Comparison of ENCODE assay signal across 1 cellular context in genomic region chr11:65653229-65654225, GRCh38.
TF ChIP-seq lines count a peak whose summit lies in the region.

No MANE protein-coding gene starts in this region.

TF ChIP-seq in HepG2, 621 proteins besides CTCF, POLR2A, EP300 and RAD21 (continued from another document and continues in another):
- no peak for TF ChIP-seq ZNF704 (CRISPR knock-in tag; IDR thresholded peaks at IDR 0.05; ENCODE audit: borderline replicate concordance)
- no peak for TF ChIP-seq MLLT10 (CRISPR knock-in tag; IDR thresholded peaks at IDR 0.05)
- no peak for TF ChIP-seq HNRNPK (IDR thresholded peaks at IDR 0.05; ENCODE audit: low read depth, low read length, poor library complexity, severe bottlenecking)
- no peak for TF ChIP-seq ZMYM4 (CRISPR knock-in tag; IDR thresholded peaks at IDR 0.05)
- TF ChIP-seq ZNF850 (CRISPR knock-in tag; conservative IDR thresholded peaks at IDR 0.05) = no peak
- no peak for TF ChIP-seq ZNF180 (CRISPR knock-in tag; IDR thresholded peaks at IDR 0.05; ENCODE audit: borderline replicate concordance, low read depth)
- no peak for TF ChIP-seq ZNF407 (CRISPR knock-in tag; IDR thresholded peaks at IDR 0.05; ENCODE audit: not compliant biosample characterization)
- no peak for TF ChIP-seq ZNF446 (CRISPR knock-in tag; IDR thresholded peaks at IDR 0.05)
- TF ChIP-seq E2F5 (CRISPR knock-in tag; conservative IDR thresholded peaks at IDR 0.05) = no peak
- peak; percentile 8; the same call in 1 of the 2 replicates for TF ChIP-seq HNF1B (CRISPR knock-in tag; IDR thresholded peaks at IDR 0.05)
- no peak for TF ChIP-seq ATF3 (CRISPR knock-in tag; IDR thresholded peaks at IDR 0.05)
- TF ChIP-seq RBFOX2 (IDR thresholded peaks at IDR 0.05; ENCODE audit: low read depth, low read length) = no peak
- no peak for TF ChIP-seq ZNF550 (CRISPR knock-in tag; IDR thresholded peaks at IDR 0.05; ENCODE audit: borderline replicate concordance)
- TF ChIP-seq ZNF101 (CRISPR knock-in tag; IDR thresholded peaks at IDR 0.05; ENCODE audit: borderline replicate concordance, low read depth) = no peak
- no peak for TF ChIP-seq ZNF576 (CRISPR knock-in tag; IDR thresholded peaks at IDR 0.05)
- no peak for TF ChIP-seq RNF2 (conservative IDR thresholded peaks at IDR 0.05; ENCODE audit: low read depth)
- no peak for TF ChIP-seq TRIM24 (CRISPR knock-in tag; IDR thresholded peaks at IDR 0.05)
- TF ChIP-seq SNAPC5 (CRISPR knock-in tag; IDR thresholded peaks at IDR 0.05; ENCODE audit: borderline replicate concordance) = no peak
- TF ChIP-seq FLYWCH1 (CRISPR knock-in tag; IDR thresholded peaks at IDR 0.05) = no peak
- no peak for TF ChIP-seq ZNF660 (CRISPR knock-in tag; IDR thresholded peaks at IDR 0.05; ENCODE audit: borderline replicate concordance, low read depth)
- TF ChIP-seq ZNF800 (CRISPR knock-in tag; IDR thresholded peaks at IDR 0.05) = no peak
- TF ChIP-seq ZNF234 (CRISPR knock-in tag; conservative IDR thresholded peaks at IDR 0.05) = 0 out of 2 replicates have a peak, but pooled peaks have one; percentile 13
- TF ChIP-seq SMC3 (IDR thresholded peaks at IDR 0.05; ENCODE audit: low read length) = no peak
- TF ChIP-seq CHCHD3 (CRISPR knock-in tag; IDR thresholded peaks at IDR 0.05) = no peak
- no peak for TF ChIP-seq ZBTB14 (CRISPR knock-in tag; IDR thresholded peaks at IDR 0.05)
- no peak for TF ChIP-seq KDM6A (CRISPR knock-in tag; IDR thresholded peaks at IDR 0.05; ENCODE audit: low read depth)
- no peak for TF ChIP-seq ZNF33B (CRISPR knock-in tag; IDR thresholded peaks at IDR 0.05)
- TF ChIP-seq REXO4 (CRISPR knock-in tag; IDR thresholded peaks at IDR 0.05; ENCODE audit: borderline replicate concordance) = no peak
- no peak; the same call in 1 of the 2 replicates for TF ChIP-seq IRF9 (CRISPR knock-in tag; IDR thresholded peaks at IDR 0.05; ENCODE audit: borderline replicate concordance)
- TF ChIP-seq ZNF780A (CRISPR knock-in tag; IDR thresholded peaks at IDR 0.05) = no peak
- TF ChIP-seq KDM5A (IDR thresholded peaks at IDR 0.05; ENCODE audit: borderline replicate concordance, low read length) = peak; percentile 39; the same call in 1 of the 2 replicates
- TF ChIP-seq SMAD3 (CRISPR knock-in tag; IDR thresholded peaks at IDR 0.05) = no peak
- peak; percentile 20 for TF ChIP-seq ZFX (CRISPR knock-in tag; IDR thresholded peaks at IDR 0.05; ENCODE audit: low read depth)
- TF ChIP-seq SIX4 (CRISPR knock-in tag; IDR thresholded peaks at IDR 0.05) = no peak
- TF ChIP-seq MXD4 (CRISPR knock-in tag; IDR thresholded peaks at IDR 0.05) = no peak
- no peak for TF ChIP-seq AGO2 (optimal IDR thresholded peaks at IDR 0.05; ENCODE audit: low read depth, low read length)
- 0 out of 2 replicates have a peak, but pooled peaks have one; percentile 38 for TF ChIP-seq ZNF567 (CRISPR knock-in tag; IDR thresholded peaks at IDR 0.05; ENCODE audit: borderline replicate concordance)
- no peak for TF ChIP-seq HOXA5 (CRISPR knock-in tag; IDR thresholded peaks at IDR 0.05)
- TF ChIP-seq ZBTB25 (CRISPR knock-in tag; IDR thresholded peaks at IDR 0.05) = no peak
- TF ChIP-seq ZFP90 (CRISPR knock-in tag; IDR thresholded peaks at IDR 0.05; ENCODE audit: borderline replicate concordance) = no peak
- TF ChIP-seq JUND (CRISPR knock-in tag; IDR thresholded peaks at IDR 0.05) = no peak
- TF ChIP-seq KMT2B (CRISPR knock-in tag; IDR thresholded peaks at IDR 0.05) = no peak
- no peak for TF ChIP-seq SNRNP70 (IDR thresholded peaks at IDR 0.05; ENCODE audit: low read depth, low read length)
- TF ChIP-seq THAP11 (CRISPR knock-in tag; IDR thresholded peaks at IDR 0.05) = no peak
- no peak for TF ChIP-seq DDIT3 (CRISPR knock-in tag; IDR thresholded peaks at IDR 0.05)
- TF ChIP-seq ZBTB43 (CRISPR knock-in tag; conservative IDR thresholded peaks at IDR 0.05) = no peak
